In the genomic region with DNA sequence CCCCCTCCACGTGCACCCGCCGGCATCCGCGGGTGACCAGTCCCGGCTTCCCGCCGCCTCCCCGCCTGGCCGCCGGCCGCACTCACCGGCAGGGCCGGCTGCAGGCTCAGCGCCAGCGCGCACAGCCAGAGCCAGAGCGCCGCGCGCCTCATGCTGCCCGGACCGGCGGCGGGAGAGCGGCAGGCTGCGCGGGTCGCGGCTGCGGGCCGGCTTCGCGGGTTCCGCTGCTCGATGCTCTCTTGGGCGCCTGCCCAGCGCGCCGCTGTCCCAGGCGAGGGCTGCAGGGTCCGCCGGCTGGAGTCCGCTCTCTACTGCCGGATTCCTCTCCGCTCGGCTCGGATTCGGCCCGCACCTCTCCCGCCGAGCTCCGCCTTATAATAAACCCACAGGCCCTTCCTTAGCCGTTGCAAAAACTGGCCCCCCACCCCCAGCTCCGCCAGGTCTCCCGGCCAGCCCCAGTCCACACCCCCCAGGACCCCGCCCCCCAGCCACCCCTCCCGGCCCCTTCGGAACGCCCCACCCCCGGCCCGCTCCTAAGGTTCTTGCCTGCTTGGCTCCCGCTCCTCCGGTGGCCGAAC, we compare ENCODE assay signal across 8 cellular contexts. TPM values are rescaled to one million over a fixed set of nuclear protein-coding genes. Genes with fewer than 3 reads are reported as not detected.
DNase-seq lines count a peak whose midpoint lies in the region; ATAC-seq and TF ChIP-seq lines count a peak whose summit lies in the region.

A gene with protein sequence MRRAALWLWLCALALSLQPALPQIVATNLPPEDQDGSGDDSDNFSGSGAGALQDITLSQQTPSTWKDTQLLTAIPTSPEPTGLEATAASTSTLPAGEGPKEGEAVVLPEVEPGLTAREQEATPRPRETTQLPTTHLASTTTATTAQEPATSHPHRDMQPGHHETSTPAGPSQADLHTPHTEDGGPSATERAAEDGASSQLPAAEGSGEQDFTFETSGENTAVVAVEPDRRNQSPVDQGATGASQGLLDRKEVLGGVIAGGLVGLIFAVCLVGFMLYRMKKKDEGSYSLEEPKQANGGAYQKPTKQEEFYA (minus strand): TSS at position 415 of the 578 bp plus-strand sequence. CDS start 263 bp downstream, at position 152.

- peaks cover 59% of the 10 kb centered on the region for H3K27me3 Mint-ChIP-seq in activated T-helper 2 cell treated with anti-CD3 and anti-CD28 coated beads, Interferon-gamma antibody, Interleukin-2, Interleukin-4, amounts not matched to agents 10 μg/mL and 5 μg/mL and 100 μg/mL, durations not matched to agents 14 hours and 24 hours and 36 hours (ENCODE audit: low read depth)
- peaks cover 12% of the 10 kb centered on the region for H3K27me3 Mint-ChIP-seq in progenitor cell of endocrine pancreas

- H3K36me3 ChIP-seq in MM.1S (replicated peaks; ENCODE audit: insufficient read depth, low read length) (0 out of 2 replicates have a peak, but pooled peaks cover 6% of the 10 kb centered on the region), heart right ventricle (no peaks in the 10 kb centered on the region)

- H3K4me1 Mint-ChIP-seq in activated T-helper 2 cell treated with anti-CD3 and anti-CD28 coated beads, Interferon-gamma antibody, Interleukin-2, Interleukin-4, amounts not matched to agents 10 μg/mL and 5 μg/mL and 100 μg/mL, durations not matched to agents 14 hours and 24 hours and 36 hours (ENCODE audit: low read depth) = peaks cover 4% of the 10 kb centered on the region
- peaks cover 20% of the 10 kb centered on the region for H3K4me1 Mint-ChIP-seq in progenitor cell of endocrine pancreas (ENCODE audit: low read depth)

- H3K4me3 ChIP-seq in MM.1S (ENCODE audit: low read length) (peak within 1 kb of the TSS; percentile 92), heart right ventricle (peak within 1 kb of the TSS; percentile 25 to 61 (median 56))

- H3K79me2 ChIP-seq in MM.1S (ENCODE audit: low read length) = peaks cover 54% of the 10 kb centered on the region

- H3K4me3 Mint-ChIP-seq in activated T-helper 2 cell treated with anti-CD3 and anti-CD28 coated beads, Interferon-gamma antibody, Interleukin-2, Interleukin-4, amounts not matched to agents 10 μg/mL and 5 μg/mL and 100 μg/mL, durations not matched to agents 14 hours and 24 hours and 36 hours (ENCODE audit: low read depth) = peak within 1 kb of the TSS; percentile 64
- peak within 1 kb of the TSS; percentile 72 for H3K4me3 Mint-ChIP-seq in progenitor cell of endocrine pancreas (ENCODE audit: low read depth)

- H3K36me3 Mint-ChIP-seq in activated T-helper 2 cell treated with anti-CD3 and anti-CD28 coated beads, Interferon-gamma antibody, Interleukin-2, Interleukin-4, amounts not matched to agents 10 μg/mL and 5 μg/mL and 100 μg/mL, durations not matched to agents 14 hours and 24 hours and 36 hours (ENCODE audit: low read depth) = no peaks in the 10 kb centered on the region
- no peaks in the 10 kb centered on the region for H3K36me3 Mint-ChIP-seq in progenitor cell of endocrine pancreas (ENCODE audit: insufficient read depth)

- H3K4me1 ChIP-seq in MM.1S (ENCODE audit: low read length) (peaks cover 37% of the 10 kb centered on the region), heart right ventricle (peaks cover 0 to 22% (median 19%) of the 10 kb centered on the region in 9 donors)

- no peak within 1 kb of the TSS for H3K27ac Mint-ChIP-seq in activated T-helper 2 cell treated with anti-CD3 and anti-CD28 coated beads, Interferon-gamma antibody, Interleukin-2, Interleukin-4, amounts not matched to agents 10 μg/mL and 5 μg/mL and 100 μg/mL, durations not matched to agents 14 hours and 24 hours and 36 hours
- H3K27ac Mint-ChIP-seq in progenitor cell of endocrine pancreas = peak within 1 kb of the TSS; percentile 87

- H3K9me3 ChIP-seq in MM.1S (replicated peaks; ENCODE audit: insufficient read depth, low read length) (no peaks in the 10 kb centered on the region), heart right ventricle (no peaks in the 10 kb centered on the region)

- intact Hi-C loops in activated T-helper 2 cell treated with anti-CD3 and anti-CD28 coated beads, Interferon-gamma antibody, Interleukin-2, Interleukin-4, amounts not matched to agents 10 μg/mL and 5 μg/mL and 100 μg/mL, durations not matched to agents 14 hours and 24 hours and 36 hours (cut with micrococcal nuclease) = loop anchor here (10.0 kb wide), 1 partner anchor 90 kb away; no protein-coding TSS in a partner anchor
- intact Hi-C loops in heart right ventricle (cut with DNase I) = loop anchor here in 7 of 10 donors (2.0 to 10.0 kb wide), 5 partner anchors 90 to 120 kb away; no protein-coding TSS in a partner anchor

- H3K9me2 ChIP-seq in MM.1S (replicated peaks; ENCODE audit: insufficient read depth, low read length) = no peaks in the 10 kb centered on the region

- peak within 1 kb of the TSS; percentile 98 for H3K27ac ChIP-seq in MM.1S (ENCODE audit: low read length)
- no peak within 1 kb of the TSS for H3K27ac ChIP-seq in heart right ventricle

- no peaks in the 10 kb centered on the region for H3K27me3 ChIP-seq in MM.1S (replicated peaks; ENCODE audit: insufficient read depth, low read length)
- peaks cover 0 to 70% (median 46%) of the 10 kb centered on the region in 7 donors for H3K27me3 ChIP-seq in heart right ventricle

- H3K9ac ChIP-seq in MM.1S (ENCODE audit: low read length) = peak within 1 kb of the TSS; percentile 97

- TF ChIP-seq CTCF in MM.1S (IDR thresholded peaks at IDR 0.05; ENCODE audit: low read length) = no peak
- no peak for TF ChIP-seq CTCF in heart right ventricle (IDR thresholded peaks at IDR 0.05)
- TF ChIP-seq CTCF in progenitor cell of endocrine pancreas (IDR thresholded peaks at IDR 0.05; ENCODE audit: unreplicated experiment) = no peak

- H3F3A ChIP-seq in MM.1S (ENCODE audit: insufficient read depth, low read length) = peaks cover 51% of the 10 kb centered on the region

- peak; percentile 23 for ATAC-seq in GM21529 (IDR thresholded peaks at IDR 0.05; ENCODE audit: unreplicated experiment)
- peak; percentile 38 to 72 (median 66) for ATAC-seq in heart right ventricle
- ATAC-seq in HG03045 (IDR thresholded peaks at IDR 0.05; ENCODE audit: unreplicated experiment) = no peak

- WGBS in heart right ventricle, 2 donors = 1% methylated on average over 61 to 65 of the region's 65 CpGs

- H3K4me2 ChIP-seq in MM.1S (ENCODE audit: low read depth, low read length) = peak within 1 kb of the TSS; percentile 93

- no peaks in the 10 kb centered on the region for H3K9me3 Mint-ChIP-seq in activated T-helper 2 cell treated with anti-CD3 and anti-CD28 coated beads, Interferon-gamma antibody, Interleukin-2, Interleukin-4, amounts not matched to agents 10 μg/mL and 5 μg/mL and 100 μg/mL, durations not matched to agents 14 hours and 24 hours and 36 hours
- no peaks in the 10 kb centered on the region for H3K9me3 Mint-ChIP-seq in progenitor cell of endocrine pancreas (ENCODE audit: low read depth)

- peak within 1 kb of the TSS; percentile 75 for H2AFZ ChIP-seq in MM.1S (ENCODE audit: low read length)

- peak; percentile 74 for DNase-seq in DMS79 treated with DMSO at 0.1 percent for 48 hours (lab: John Stamatoyannopoulos, UW)
- peak; percentile 79 for DNase-seq in MM.1S
- DNase-seq in activated T-helper 2 cell treated with anti-CD3 and anti-CD28 coated beads, Interferon-gamma antibody, Interleukin-2, Interleukin-4, amounts not matched to agents 10 μg/mL and 5 μg/mL and 100 μg/mL, durations not matched to agents 14 hours and 24 hours and 36 hours (ENCODE audit: low spot score) = no peak
- DNase-seq in heart right ventricle = peak in 1 of 2 donors; percentile 52
- DNase-seq in progenitor cell of endocrine pancreas (ENCODE audit: low spot score, unreplicated experiment) = peak; percentile 45
- DNase-seq in NCI-H2107 (lab: John Stamatoyannopoulos, UW) = no peak

- no peaks in the 10 kb centered on the region for H4K20me1 ChIP-seq in MM.1S (ENCODE audit: insufficient read depth, low read length)

RNA-seq across cellular contexts. Expression of the gene that starts here (rescaled TPM):
- 0.59 and 0.62 TPM in 2 replicates for total RNA-seq in activated T-helper 2 cell treated with anti-CD3 and anti-CD28 coated beads, Interferon-gamma antibody, Interleukin-2, Interleukin-4, amounts not matched to agents 10 μg/mL and 5 μg/mL and 100 μg/mL, durations not matched to agents 14 hours and 24 hours and 36 hours
- 1 to 10 TPM in 2 of 10 donors, under 1 TPM in 6, not detected in 2; 0.27 to 2.1 (median 0.33) TPM for total RNA-seq in heart right ventricle
- polyA plus RNA-seq in heart right ventricle = under 1 TPM; 0.30 to 0.44 TPM
- total RNA-seq in progenitor cell of endocrine pancreas = 35.1 and 38.7 TPM in 2 replicates

Comparison
In these comparisons a context has a peak if more than half of its experiments do, and no peak if none do; other contexts are left out.
1. RNA of the gene that starts here (total RNA-seq): 35.1 to 38.7 TPM in progenitor cell of endocrine pancreas; 0.59 to 0.62 TPM in activated T-helper 2 cell treated with anti-CD3 and anti-CD28 coated beads, Interferon-gamma antibody, Interleukin-2, Interleukin-4, amounts not matched to agents 10 μg/mL and 5 μg/mL and 100 μg/mL, durations not matched to agents 14 hours and 24 hours and 36 hours and 0.27 to 2.1 TPM in heart right ventricle; every median in the first group is over 10 times any median in the second.
2. DNase-seq: peak in DMS79 treated with DMSO at 0.1 percent for 48 hours (single experiment), MM.1S (single experiment) and progenitor cell of endocrine pancreas (single experiment); none in activated T-helper 2 cell treated with anti-CD3 and anti-CD28 coated beads, Interferon-gamma antibody, Interleukin-2, Interleukin-4, amounts not matched to agents 10 μg/mL and 5 μg/mL and 100 μg/mL, durations not matched to agents 14 hours and 24 hours and 36 hours (single experiment) and NCI-H2107 (single experiment).